8 cellular contexts compared by ENCODE assay signal in the genomic region with DNA sequence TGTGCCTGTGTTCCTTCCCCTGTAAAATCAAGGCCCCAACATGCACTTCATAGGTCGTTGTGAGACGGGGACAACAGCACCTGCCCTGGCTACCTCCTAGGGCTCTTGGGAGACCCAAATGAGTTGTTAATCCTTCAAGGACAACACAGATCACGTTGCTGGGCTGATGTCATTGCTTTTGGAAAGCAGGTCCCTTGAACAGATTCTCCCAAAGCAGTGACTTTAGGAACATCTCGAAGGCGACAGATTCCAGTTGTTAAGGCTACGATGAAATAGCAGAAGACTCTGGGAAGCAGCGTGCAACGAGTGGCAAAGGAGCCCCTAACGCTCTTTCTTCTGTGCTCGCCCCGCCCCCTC. TPM values are rescaled to one million over a fixed set of nuclear protein-coding genes. Genes with fewer than 3 reads are reported as not detected.
DNase-seq lines count a peak whose midpoint lies in the region; ATAC-seq and TF ChIP-seq lines count a peak whose summit lies in the region.

No MANE protein-coding gene starts in this region.

- ATAC-seq in heart right ventricle (peak in 1 of 8 donors; percentile 3), Panc1 (peak; percentile 25), foreskin keratinocyte (peak; percentile 10)

- WGBS in heart right ventricle, 2 donors: 2 to 3% methylated on average over 11 of the region's 11 CpGs
- 3% methylated on average over 11 of the region's 11 CpGs for WGBS in suprapubic skin

- H3K27ac ChIP-seq in heart right ventricle: peak overlapping the region in 1 of 10 donors; percentile 71
- H3K27ac ChIP-seq in Panc1 (ENCODE audit: low read length): peak overlapping the region; percentile 91
- no peak overlapping the region for H3K27ac ChIP-seq in foreskin keratinocyte
- H3K27ac ChIP-seq in suprapubic skin: peak overlapping the region; percentile 78

- in situ Hi-C loops in Panc1 (cut with HindIII; ENCODE audit: low pct_unique_long_range_greater_than_20kb, low sequenced_read_pairs): no loop called here

- BruUV-seq in Panc1 (replicated peaks; lab: Mats Ljungman, UMichigan): no TSS peak

- TF ChIP-seq EP300 in suprapubic skin (IDR thresholded peaks at IDR 0.05): no peak

- no peak for TF ChIP-seq POLR2A in suprapubic skin (IDR thresholded peaks at IDR 0.05)

- DNase-seq in heart right ventricle (no peak), cardiac septum (ENCODE audit: low spot score) (no peak), Panc1 (ENCODE audit: low read depth, low spot score) (no peak), foreskin keratinocyte (no peak), suprapubic skin (ENCODE audit: low spot score in 2 of 2) (no peak), glomerular visceral epithelial cell (ENCODE audit: extremely low spot score) (no peak), COLO668 (lab: John Stamatoyannopoulos, UW; ENCODE audit: unreplicated experiment) (no peak), dermis blood vessel endothelial cell (no peak)

- peaks cover 0 to 29% (median under 1%) of the 10 kb centered on the region in 7 donors for H3K27me3 ChIP-seq in heart right ventricle
- no peaks in the 10 kb centered on the region for H3K27me3 ChIP-seq in Panc1 (ENCODE audit: control insufficient read depth, insufficient read depth, low read length)
- H3K27me3 ChIP-seq in foreskin keratinocyte: no peaks in the 10 kb centered on the region
- H3K27me3 ChIP-seq in suprapubic skin: no peaks in the 10 kb centered on the region

- H3K9me3 ChIP-seq in heart right ventricle (no peaks in the 10 kb centered on the region), Panc1 (ENCODE audit: control insufficient read depth, insufficient read depth, low read depth, low read length) (no peaks in the 10 kb centered on the region; the same call in 1 of the 2 replicates), suprapubic skin (no peaks in the 10 kb centered on the region)

- H3K4me1 ChIP-seq in heart right ventricle (peaks cover 0 to 32% (median 20%) of the 10 kb centered on the region in 9 donors), Panc1 (ENCODE audit: control insufficient read depth, insufficient read depth, low read length) (peaks cover 55% of the 10 kb centered on the region), foreskin keratinocyte (peaks cover 7% of the 10 kb centered on the region), suprapubic skin (peaks cover 52% of the 10 kb centered on the region)

- CTCF ChIA-PET in Panc1 (lab: Charles Lee): interaction anchor here (0.6 to 0.7 kb wide), 2 partner anchors 158 to 287 kb away, joined by 9 to 11 read pairs; no protein-coding TSS in a partner anchor

- POLR2A ChIA-PET in Panc1 (lab: Charles Lee): no interaction called here

- no peaks in the 10 kb centered on the region for H3K36me3 ChIP-seq in heart right ventricle
- no peaks in the 10 kb centered on the region; the same call in 1 of the 2 replicates for H3K36me3 ChIP-seq in Panc1 (ENCODE audit: control insufficient read depth, insufficient read depth, low read length)
- H3K36me3 ChIP-seq in suprapubic skin: no peaks in the 10 kb centered on the region

- H3K4me3 ChIP-seq in heart right ventricle: peak overlapping the region in 9 of 10 donors; percentile 44 to 64 (median 59)
- H3K4me3 ChIP-seq in Panc1 (ENCODE audit: low read depth in 2 of 2, low read length in 2 of 2): peak overlapping the region; percentile 58 to 83
- H3K4me3 ChIP-seq in suprapubic skin: peak overlapping the region; percentile 53

- TF ChIP-seq CTCF in heart right ventricle (IDR thresholded peaks at IDR 0.05) (no peak), Panc1 (IDR thresholded peaks at IDR 0.05) (no peak), foreskin keratinocyte (conservative IDR thresholded peaks at IDR 0.05) (no peak), suprapubic skin (IDR thresholded peaks at IDR 0.05) (no peak)

- intact Hi-C loops in heart right ventricle (cut with DNase I): loop anchor here in 2 of 10 donors (5.0 to 10.0 kb wide), 2 partner anchors 64 to 152 kb away; no protein-coding TSS in a partner anchor
- intact Hi-C loops in cardiac septum (cut with DNase I): no loop called here
- intact Hi-C loops in Panc1 (cut with micrococcal nuclease; ENCODE audit: unreplicated experiment): no loop called here

RNA-seq across cellular contexts. Expression of gene MAP1LC3B2, which starts 26.2 kb away (rescaled TPM):
- total RNA-seq in heart right ventricle (1 to 10 TPM in 9 of 10 donors, under 1 TPM in 1; 0.82 to 4.1 (median 2.2) TPM), cardiac septum (1.9 TPM), Panc1 (2021; ENCODE audit: unreplicated experiment) (1.9 TPM), foreskin keratinocyte (0.54 and 1.1 TPM in 2 replicates), suprapubic skin (10 to 100 TPM in 1 of 4 donors, 1 to 10 TPM in 2, not detected in 1; 3.5 to 13.9 (median 5.6) TPM), dermis blood vessel endothelial cell (0.19 TPM in 1 of 2 replicates, not detected in the other)
- polyA plus RNA-seq in heart right ventricle (1 to 10 TPM in 1 of 2 donors, under 1 TPM in 1; 0.59 to 4.6 TPM), foreskin keratinocyte (1.9 and 2.3 TPM in 2 replicates)
- 9.4 TPM for polyA plus RNA-seq in Panc1 (2012; ENCODE audit: insufficient read length)
